In genomic region chr12:129765719-129766118, GRCh38 we compare ENCODE assay signal across 8 cellular contexts.
"Had no signal": no experiment of that assay in that cellular context is flagged by ENCODE, and none has a peak within 500 bp of the region (broad histone marks: within the 10 kb centered on the region; RNA-seq: fewer than 3 reads in every experiment).

No MANE protein-coding gene starts in this region.

- H3K4me2 ChIP-seq: KMS-11 had no signal

- H3K9ac ChIP-seq: GM23248, KMS-11 had no signal

- H3K4me3 ChIP-seq: GM23248 had no signal

- H3K4me3 Mint-ChIP-seq: HFFc6 had no signal

- H2AFZ ChIP-seq: GM23248 had no signal

- H3K27ac ChIP-seq: GM23248, HL-60, KMS-11 had no signal

- H3K27ac Mint-ChIP-seq: HFFc6 had no signal

- DNase-seq: GM23248, H7, HCEC 1CT, HFFc6, IMR-90, KBM-7 had no signal
